Comparison of ENCODE assay signal across 8 cellular contexts in the genomic region with DNA sequence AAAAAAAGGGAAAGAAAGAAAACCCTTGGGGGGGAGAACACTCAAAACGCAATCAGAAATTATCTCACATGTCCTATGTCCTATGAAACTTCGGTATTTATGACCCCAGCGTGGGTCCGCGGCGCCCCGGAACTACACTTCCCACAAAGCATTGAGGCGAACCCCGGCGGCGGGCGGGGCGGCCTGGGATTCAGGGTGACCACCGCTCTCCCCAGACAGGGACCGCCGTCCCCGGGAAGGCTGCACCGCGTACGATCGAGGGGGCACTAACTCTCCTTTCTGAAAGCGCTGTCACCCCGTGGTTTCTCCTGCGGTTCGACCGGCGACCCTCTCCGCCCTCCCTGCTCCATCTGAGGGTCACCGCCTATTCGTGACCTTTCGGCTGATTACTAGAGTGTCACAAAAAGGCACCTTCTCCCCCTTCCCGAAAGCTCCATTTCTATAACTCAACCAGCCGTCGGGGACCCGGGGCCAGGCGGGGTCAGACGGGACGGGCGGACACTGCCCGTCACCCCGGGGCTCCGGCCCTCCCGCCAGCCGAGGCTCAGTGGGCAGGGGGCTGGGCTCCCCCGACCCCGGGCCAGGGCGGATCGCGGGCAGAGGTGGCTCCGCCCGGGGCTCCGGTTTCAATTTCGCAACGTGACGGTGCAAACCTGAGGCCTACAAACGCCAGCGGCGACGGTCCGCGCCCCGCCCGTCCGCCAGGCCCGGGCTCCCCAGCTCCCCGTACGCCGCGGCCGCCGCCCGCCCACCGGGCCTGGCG. TPM values are rescaled to one million over a fixed set of nuclear protein-coding genes. Genes with fewer than 3 reads are reported as not detected.
A peak's percentile ranks its signal among the peaks of the same experiment; 100 is the strongest.
DNase-seq lines count a peak whose midpoint lies in the region; ATAC-seq and TF ChIP-seq lines count a peak whose summit lies in the region.

No MANE protein-coding gene starts in this region.

- WGBS in thymus, result under 1% methylated on average over 74 of the region's 74 CpGs

- H3K9me3 Mint-ChIP-seq in IgD-negative memory B cell (no peaks in the 10 kb centered on the region), glutamatergic neuron (ENCODE audit: unreplicated experiment) (peaks cover 5% of the 10 kb centered on the region), osteocyte (ENCODE audit: unreplicated experiment) (no peaks in the 10 kb centered on the region)
- H3K9me3 Mint-ChIP-seq in activated naive CD8-positive, alpha-beta T cell (ENCODE audit: low read depth), result no peaks in the 10 kb centered on the region

- H3K27ac Mint-ChIP-seq in IgD-negative memory B cell (peak overlapping the region; percentile 92 to 93 (median 93)), glutamatergic neuron (ENCODE audit: unreplicated experiment) (peak overlapping the region; percentile 57), osteocyte (ENCODE audit: unreplicated experiment) (peak overlapping the region; percentile 89)
- peak overlapping the region; percentile 88 for H3K27ac Mint-ChIP-seq in activated naive CD8-positive, alpha-beta T cell

- no peaks in the 10 kb centered on the region for H3K36me3 ChIP-seq in thymus (ENCODE audit: control insufficient read depth, insufficient read depth)

- H3K27me3 Mint-ChIP-seq in IgD-negative memory B cell, result no peaks in the 10 kb centered on the region
- H3K27me3 Mint-ChIP-seq in activated naive CD8-positive, alpha-beta T cell, result no peaks in the 10 kb centered on the region
- peaks cover 9% of the 10 kb centered on the region for H3K27me3 Mint-ChIP-seq in glutamatergic neuron (ENCODE audit: unreplicated experiment)
- H3K27me3 Mint-ChIP-seq in osteocyte (ENCODE audit: unreplicated experiment), result peaks cover 4% of the 10 kb centered on the region

- H3K27me3 ChIP-seq in thymus (ENCODE audit: control insufficient read depth, insufficient read depth), result no peaks in the 10 kb centered on the region

- peak overlapping the region; percentile 99 for H3K4me3 ChIP-seq in thymus (ENCODE audit: low read length)

- peak; percentile 85 for DNase-seq in ELF-1 (ENCODE audit: low read depth, low spot score)
- DNase-seq in SK-N-DZ (ENCODE audit: low spot score), result peak; percentile 68
- DNase-seq in glutamatergic neuron, result peak; percentile 84
- peak; percentile 89 for DNase-seq in osteocyte (ENCODE audit: extremely low spot score, unreplicated experiment)

- H3K27ac ChIP-seq in thymus (ENCODE audit: low read depth), result peak overlapping the region; percentile 94

- ATAC-seq in GM21576 (IDR thresholded peaks at IDR 0.05; ENCODE audit: unreplicated experiment), result peak; percentile 60

- H3K4me1 ChIP-seq in thymus (ENCODE audit: control insufficient read depth, insufficient read depth, low read length), result peaks cover 2% of the 10 kb centered on the region

- H3K4me1 Mint-ChIP-seq in IgD-negative memory B cell, result peaks cover 25 to 32% (median 30%) of the 10 kb centered on the region in 3 donors
- H3K4me1 Mint-ChIP-seq in activated naive CD8-positive, alpha-beta T cell (ENCODE audit: low read depth), result peaks cover 34% of the 10 kb centered on the region
- H3K4me1 Mint-ChIP-seq in glutamatergic neuron (ENCODE audit: low read depth, unreplicated experiment), result peaks cover 8% of the 10 kb centered on the region
- peaks cover 39% of the 10 kb centered on the region for H3K4me1 Mint-ChIP-seq in osteocyte (ENCODE audit: unreplicated experiment)

- no peaks in the 10 kb centered on the region for H3K9me3 ChIP-seq in thymus (ENCODE audit: control insufficient read depth)

- H3K4me3 Mint-ChIP-seq in IgD-negative memory B cell (peak overlapping the region; percentile 88 to 98 (median 96)), glutamatergic neuron (ENCODE audit: unreplicated experiment) (peak overlapping the region; percentile 89), osteocyte (ENCODE audit: unreplicated experiment) (peak overlapping the region; percentile 77)
- peak overlapping the region; percentile 91 for H3K4me3 Mint-ChIP-seq in activated naive CD8-positive, alpha-beta T cell

- TF ChIP-seq CTCF in glutamatergic neuron (IDR thresholded peaks at IDR 0.05; ENCODE audit: partially characterized antibody, unreplicated experiment) (no peak), osteocyte (IDR thresholded peaks at IDR 0.05) (no peak)

- peaks cover 4% of the 10 kb centered on the region for H3K36me3 Mint-ChIP-seq in IgD-negative memory B cell
- H3K36me3 Mint-ChIP-seq in activated naive CD8-positive, alpha-beta T cell, result peaks cover 8% of the 10 kb centered on the region
- H3K36me3 Mint-ChIP-seq in glutamatergic neuron (ENCODE audit: unreplicated experiment), result no peaks in the 10 kb centered on the region
- H3K36me3 Mint-ChIP-seq in osteocyte (ENCODE audit: unreplicated experiment), result no peaks in the 10 kb centered on the region

RNA-seq across cellular contexts. Expression of a gene that starts 1.3 kb away (rescaled TPM):
- 10.9 TPM for polyA plus RNA-seq in IgD-negative memory B cell
- polyA plus RNA-seq in SK-N-DZ (2014; cell fraction: cytosol; rRNA removed), result 24.8 and 30.0 TPM in 2 replicates
- 35.5 and 46.4 TPM in 2 replicates for polyA plus RNA-seq in SK-N-DZ (2014; cell fraction: nucleus; rRNA removed)
- total RNA-seq in glutamatergic neuron (ENCODE audit: unreplicated experiment), result 53.5 TPM
- total RNA-seq in osteocyte, result 108 and 109 TPM in 2 replicates
- 21.3 TPM for polyA plus RNA-seq in thymus

RNA-seq across cellular contexts. Expression of a gene that starts 42.1 kb away (rescaled TPM):
- polyA plus RNA-seq in IgD-negative memory B cell (1.5 TPM), thymus (1.1 TPM)
- polyA plus RNA-seq in SK-N-DZ (2014; cell fraction: cytosol; rRNA removed), result 1.7 and 3.1 TPM in 2 replicates
- polyA plus RNA-seq in SK-N-DZ (2014; cell fraction: nucleus; rRNA removed), result 4.0 and 4.5 TPM in 2 replicates
- total RNA-seq in glutamatergic neuron (ENCODE audit: unreplicated experiment) (6.5 TPM), osteocyte (5.2 and 6.3 TPM in 2 replicates)

Comparison
In these comparisons a context has a peak if more than half of its experiments do, and no peak if none do; other contexts are left out.
1. Peak in every context shown above with its lines: DNase-seq, ATAC-seq, H3K4me3 ChIP-seq and H3K27ac ChIP-seq.